ENCODE assay signal across 36 cellular contexts in the genomic region with DNA sequence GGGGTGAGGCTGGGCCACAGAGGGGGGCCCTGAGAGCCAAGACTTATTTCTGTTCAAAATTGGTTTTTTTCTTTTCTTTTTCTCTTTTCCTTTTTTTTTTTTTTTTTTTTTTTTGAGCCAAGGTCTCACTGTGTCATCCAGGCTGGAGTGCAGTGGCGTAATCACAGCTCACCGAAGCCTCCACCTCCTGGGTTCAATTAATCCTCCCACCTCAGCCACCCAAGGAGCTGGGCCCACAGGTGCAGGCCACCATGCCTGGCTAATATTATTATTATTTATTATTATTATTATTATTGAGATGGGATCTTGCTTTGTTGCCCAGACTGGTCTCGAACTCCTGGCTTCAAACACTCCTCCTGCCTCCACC. TPM values are rescaled to one million over a fixed set of nuclear protein-coding genes. Genes with fewer than 3 reads are reported as not detected.
"Had no signal": no experiment of that assay in that cellular context is flagged by ENCODE, and none has a peak within 500 bp of the region (broad histone marks: within the 10 kb centered on the region; RNA-seq: fewer than 3 reads in every experiment).

No MANE protein-coding gene starts in this region.

- H3K9me3 ChIP-seq: neutrophil, psoas muscle, spleen, stomach, thoracic aorta, thyroid gland, tibial nerve, upper lobe of left lung, vagina had no signal

- H3K9me3 Mint-ChIP-seq: naive thymus-derived CD4-positive, alpha-beta T cell; natural killer cell treated with Interleukin-12 subunit alpha and Interleukin-12 subunit beta and Interleukin-15 and Interleukin-18, amount 100 ng/mL, for 72 hours; nephron progenitor cell; neural crest cell; stimulated activated naive CD8-positive, alpha-beta T cell treated with anti-CD3 and anti-CD28 coated beads, Interleukin-15, Interleukin-2, amounts not matched to agents 100 ng/mL and 50 ng/mL, for 24 hours had no signal

- H3K4me3 ChIP-seq: psoas muscle, skin epidermis, smooth muscle cell, spleen, stomach, thoracic aorta, thyroid gland, tibial nerve, upper lobe of left lung, vagina had no signal

- H3K4me3 Mint-ChIP-seq: naive thymus-derived CD4-positive, alpha-beta T cell; natural killer cell treated with Interleukin-12 subunit alpha and Interleukin-12 subunit beta and Interleukin-15 and Interleukin-18, amount 100 ng/mL, for 72 hours; nephron progenitor cell; neural crest cell; stimulated activated memory B cell treated with anti-CD40 and anti-IgM and Interleukin-4, amounts not matched to agents 10 μg/mL and 1 μg/mL and 100 μg/mL, for 72 hours; stimulated activated naive CD8-positive, alpha-beta T cell treated with anti-CD3 and anti-CD28 coated beads, Interleukin-15, Interleukin-2, amounts not matched to agents 100 ng/mL and 50 ng/mL, for 24 hours had no signal

- H3K36me3 ChIP-seq: neutrophil, spleen, stomach, thoracic aorta, thyroid gland, tibial nerve, upper lobe of left lung, vagina had no signal

- H3K4me2 ChIP-seq: smooth muscle cell had no signal

- H3K27me3 Mint-ChIP-seq: natural killer cell treated with Interleukin-12 subunit alpha and Interleukin-12 subunit beta and Interleukin-15 and Interleukin-18, amount 100 ng/mL, for 72 hours; progenitor cell of endocrine pancreas; stimulated activated naive CD8-positive, alpha-beta T cell treated with anti-CD3 and anti-CD28 coated beads, Interleukin-15, Interleukin-2, amounts not matched to agents 100 ng/mL and 50 ng/mL, for 24 hours had no signal

- H3K9ac ChIP-seq: parathyroid adenoma had no signal

- H3K4me1 ChIP-seq: parathyroid adenoma, psoas muscle, spleen, thyroid gland, tibial nerve, upper lobe of left lung, vagina had no signal

- H3K79me2 ChIP-seq: parathyroid adenoma had no signal

- H3K27me3 ChIP-seq: thyroid gland, upper lobe of left lung, vagina had no signal

- H3K4me1 Mint-ChIP-seq: neural crest cell; stimulated activated memory B cell treated with anti-CD40 and anti-IgM and Interleukin-4, amounts not matched to agents 10 μg/mL and 1 μg/mL and 100 μg/mL, for 72 hours had no signal

- H2AFZ ChIP-seq: parathyroid adenoma had no signal

- ATAC-seq: naive thymus-derived CD4-positive, alpha-beta T cell; natural killer cell treated with Interleukin-12 subunit alpha and Interleukin-12 subunit beta and Interleukin-15 and Interleukin-18, amount 100 ng/mL, for 72 hours; psoas muscle; right cardiac atrium; sciatic nerve; stimulated activated memory B cell treated with anti-CD40 and anti-IgM and Interleukin-4, amounts not matched to agents 10 μg/mL and 1 μg/mL and 100 μg/mL, for 72 hours had no signal

- FAIRE-seq: urothelium cell line had no signal

- DNase-seq: naive thymus-derived CD4-positive, alpha-beta T cell; nephron progenitor cell; nucleus accumbens; posterior cingulate gyrus; psoas muscle; right cardiac atrium; spleen; stimulated activated CD4-positive, alpha-beta T cell treated with anti-CD3 and anti-CD28 coated beads, Interleukin-12 subunit alpha, Interleukin-12 subunit beta, amount 100 ng/mL, for 4 hours; stimulated activated CD4-positive, alpha-beta T cell treated with anti-CD3 and anti-CD28 coated beads, Interleukin-1b, Interleukin-23, amount 100 ng/mL, for 48 hours; stimulated activated CD4-positive, alpha-beta T cell treated with anti-CD3 and anti-CD28 coated beads, Interleukin-4, amount 100 ng/mL, for 1 hour; stimulated activated CD4-positive, alpha-beta T cell treated with anti-CD3 and anti-CD28 coated beads, Interleukin-4, amount 100 ng/mL, for 4 hours; stimulated activated CD8-positive, alpha-beta memory T cell treated with anti-CD3 and anti-CD28 coated beads, Interleukin-4, amount 100 ng/mL, for 48 hours; stimulated activated naive CD4-positive, alpha-beta T cell treated with Interleukin-2 at 50 U/mL for 16 hours; thyroid gland; trophoblast cell had no signal

- H3K36me3 Mint-ChIP-seq: naive thymus-derived CD4-positive, alpha-beta T cell; natural killer cell treated with Interleukin-12 subunit alpha and Interleukin-12 subunit beta and Interleukin-15 and Interleukin-18, amount 100 ng/mL, for 72 hours; stimulated activated memory B cell treated with anti-CD40 and anti-IgM and Interleukin-4, amounts not matched to agents 10 μg/mL and 1 μg/mL and 100 μg/mL, for 72 hours had no signal

- H3K27ac ChIP-seq: neutrophil, parathyroid adenoma, psoas muscle, skin epidermis, spleen, stomach, thoracic aorta, thyroid gland, tibial nerve, upper lobe of left lung, vagina had no signal

- H3K27ac Mint-ChIP-seq: naive thymus-derived CD4-positive, alpha-beta T cell; natural killer cell treated with Interleukin-12 subunit alpha and Interleukin-12 subunit beta and Interleukin-15 and Interleukin-18, amount 100 ng/mL, for 72 hours; nephron progenitor cell; stimulated activated memory B cell treated with anti-CD40 and anti-IgM and Interleukin-4, amounts not matched to agents 10 μg/mL and 1 μg/mL and 100 μg/mL, for 72 hours; stimulated activated naive CD8-positive, alpha-beta T cell treated with anti-CD3 and anti-CD28 coated beads, Interleukin-15, Interleukin-2, amounts not matched to agents 100 ng/mL and 50 ng/mL, for 24 hours had no signal

RNA-seq across cellular contexts. Expression of a gene that starts 39.4 kb away (rescaled TPM):
- total RNA-seq: naive thymus-derived CD4-positive, alpha-beta T cell; natural killer cell treated with Interleukin-12 subunit alpha and Interleukin-12 subunit beta and Interleukin-15 and Interleukin-18, amount 100 ng/mL, for 72 hours; omental fat pad; osteocyte; progenitor cell of endocrine pancreas; psoas muscle; renal cortical epithelial cell; sciatic nerve; smooth muscle cell; spleen; stomach; subcutaneous adipose tissue; thyroid gland; tibial nerve; ureter; vagina had no signal
- polyA plus RNA-seq: naive thymus-derived CD4-positive, alpha-beta T cell; psoas muscle; smooth muscle cell; spleen; stomach had no signal
